In genomic region chr7:129370812-129371211, GRCh38 we compare ENCODE assay signal across 1 cellular context.
TF ChIP-seq lines count a peak whose summit lies in the region.

No MANE protein-coding gene starts in this region.

TF ChIP-seq in GM12878, 131 proteins besides CTCF, POLR2A, EP300 and RAD21:
- peak; percentile 35; the same call in 1 of the 2 replicates for TF ChIP-seq ZNF687 (IDR thresholded peaks at IDR 0.05)
- no peak for TF ChIP-seq EED (IDR thresholded peaks at IDR 0.05; ENCODE audit: low read depth)
- no peak for TF ChIP-seq BACH1 (IDR thresholded peaks at IDR 0.05; ENCODE audit: borderline replicate concordance)
- TF ChIP-seq SUPT20H (IDR thresholded peaks at IDR 0.05; ENCODE audit: borderline replicate concordance, control insufficient read depth, low read depth, low read length) = no peak
- TF ChIP-seq CHD1 (IDR thresholded peaks at IDR 0.05; ENCODE audit: low read depth, low read length) = 0 out of 2 replicates have a peak, but pooled peaks have one; percentile 31
- TF ChIP-seq SKIL (IDR thresholded peaks at IDR 0.05; ENCODE audit: low read depth, poor library complexity, severe bottlenecking) = peak; percentile 15
- TF ChIP-seq PKNOX1 (IDR thresholded peaks at IDR 0.05) = no peak
- peak; percentile 88 for TF ChIP-seq ZNF24 (IDR thresholded peaks at IDR 0.05)
- peak; percentile 51; the same call in 1 of the 2 replicates for TF ChIP-seq SMC3 (IDR thresholded peaks at IDR 0.05; ENCODE audit: borderline replicate concordance, low read length)
TF ChIP-seq in GM12878: peak in this region for 5.
